In genomic region chr15:60656041-60656440, GRCh38 we compare ENCODE assay signal across 17 cellular contexts.
"Had no signal": no experiment of that assay in that cellular context is flagged by ENCODE, and none has a peak within 500 bp of the region (broad histone marks: within the 10 kb centered on the region; RNA-seq: fewer than 3 reads in every experiment).

No MANE protein-coding gene starts in this region.

- H3K36me3 ChIP-seq: neutrophil, suprapubic skin, thyroid gland, uterus had no signal

- H3K36me3 Mint-ChIP-seq: type B pancreatic cell had no signal

- H3K27me3 ChIP-seq: foreskin keratinocyte, hepatocyte, suprapubic skin, thyroid gland, uterus had no signal

- DNase-seq: effector memory CD8-positive, alpha-beta T cell; erythroblast; foreskin keratinocyte; kidney; left ventricle myocardium superior; naive B cell; small intestine; stimulated activated CD4-positive, alpha-beta T cell treated with anti-CD3 and anti-CD28 coated beads, Interleukin-12 subunit alpha, Interleukin-12 subunit beta, amount 100 ng/mL, for 4 hours; stimulated activated naive CD4-positive, alpha-beta T cell treated with Interleukin-2 at 50 U/mL for 16 hours; thyroid gland; uterus had no signal

- H3K27ac ChIP-seq: coronary artery, foreskin keratinocyte, hepatocyte, neutrophil, suprapubic skin, thyroid gland, uterus had no signal

- H3K27ac Mint-ChIP-seq: naive B cell, type B pancreatic cell had no signal

- H3K4me1 ChIP-seq: uterus had no signal

- H3K27me3 Mint-ChIP-seq: effector memory CD8-positive, alpha-beta T cell had no signal

- H3K4me2 ChIP-seq: hepatocyte had no signal

- FAIRE-seq: kidney, small intestine had no signal

- H2AFZ ChIP-seq: hepatocyte had no signal

- H3K9me3 ChIP-seq: neutrophil, suprapubic skin, thyroid gland, uterus had no signal

- H3K9me3 Mint-ChIP-seq: effector memory CD8-positive, alpha-beta T cell; naive B cell; type B pancreatic cell had no signal

- H3K4me3 ChIP-seq: coronary artery, hepatocyte, lung, suprapubic skin, thyroid gland, uterus had no signal

- H3K79me2 ChIP-seq: hepatocyte had no signal

- ATAC-seq: effector memory CD8-positive, alpha-beta T cell; foreskin keratinocyte had no signal

- H3K4me3 Mint-ChIP-seq: effector memory CD8-positive, alpha-beta T cell; naive B cell; type B pancreatic cell had no signal
